In the genomic region with DNA sequence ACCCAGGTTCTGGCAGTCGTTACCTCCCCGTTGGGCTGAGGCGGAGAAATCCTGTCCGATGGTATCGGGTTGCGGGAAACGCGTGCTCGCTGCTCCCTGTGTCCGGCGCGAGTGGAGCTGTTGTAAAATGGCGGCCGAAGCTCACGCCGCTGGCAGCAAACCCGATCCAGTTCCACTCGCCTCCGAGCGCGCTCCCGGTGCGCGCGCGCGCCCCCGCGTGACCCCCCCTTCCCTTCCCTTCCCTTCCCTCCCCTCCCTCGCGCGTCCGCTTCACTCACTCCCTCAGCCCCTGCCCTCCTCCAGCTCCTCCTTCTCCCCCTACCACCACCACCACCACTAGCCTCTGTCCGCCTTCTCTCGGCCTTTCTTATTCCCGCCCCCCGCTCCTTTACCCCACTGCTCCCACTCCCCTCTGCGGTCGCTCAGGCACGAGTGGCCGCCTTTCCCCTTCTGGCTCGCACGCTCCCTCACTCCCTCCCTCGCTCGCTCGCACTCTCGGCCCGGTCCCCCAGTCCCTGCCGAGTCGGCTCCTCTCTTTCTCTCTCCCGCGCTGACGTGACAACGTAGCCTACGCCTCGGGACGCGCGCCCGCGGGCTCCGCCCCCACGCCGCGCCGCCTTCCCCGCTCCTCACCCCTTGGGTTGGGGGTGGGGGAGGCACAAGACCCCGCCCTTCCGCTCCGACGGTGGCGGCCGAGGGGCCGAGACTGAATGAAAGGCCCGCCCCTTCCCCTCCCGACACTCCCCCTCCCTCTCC, we compare ENCODE assay signal across 8 cellular contexts. TPM values are rescaled to one million over a fixed set of nuclear protein-coding genes. Genes with fewer than 3 reads are reported as not detected.
A peak's percentile ranks its signal among the peaks of the same experiment; 100 is the strongest.
DNase-seq lines count a peak whose midpoint lies in the region; ATAC-seq and TF ChIP-seq lines count a peak whose summit lies in the region.

A gene (minus strand): TSS at position 113 of the 756 bp plus-strand sequence. CDS start 1,447 bp downstream, outside the sequence.

- peak within 1 kb of the TSS; percentile 99 for H3K27ac ChIP-seq in cardiac muscle cell
- H3K27ac ChIP-seq in trophoblast cell (ENCODE audit: low read depth, low read length), result peak within 1 kb of the TSS; percentile 100
- peak within 1 kb of the TSS; percentile 90 to 99 (median 98) for H3K27ac ChIP-seq in tibial nerve

- no peak for TF ChIP-seq CTCF in GM13976 (IDR thresholded peaks at IDR 0.05; ENCODE audit: borderline replicate concordance, control extremely low read depth, extremely low read depth, insufficient read depth, missing control alignments)
- TF ChIP-seq CTCF in cardiac muscle cell (IDR thresholded peaks at IDR 0.05; ENCODE audit: low read depth, low read length), result no peak
- TF ChIP-seq CTCF in tibial nerve (IDR thresholded peaks at IDR 0.05), result peak in 1 of 5 experiments; percentile 10

- in situ Hi-C loops in GM13976 (cut with MboI; ENCODE audit: low sequenced_read_pairs, unreplicated experiment), result loop anchor here (5.0 kb wide), 1 partner anchor 34 kb away; no protein-coding TSS in a partner anchor

- no peaks in the 10 kb centered on the region for H3K27me3 ChIP-seq in adipocyte (replicated peaks; ENCODE audit: control insufficient read depth, insufficient read depth, low read length)
- H3K27me3 ChIP-seq in cardiac muscle cell, result no peaks in the 10 kb centered on the region
- H3K27me3 ChIP-seq in trophoblast cell (ENCODE audit: insufficient read depth, low read length), result no peaks in the 10 kb centered on the region
- no peaks in the 10 kb centered on the region for H3K27me3 ChIP-seq in tibial nerve

- peaks cover 19% of the 10 kb centered on the region for H3K79me1 ChIP-seq in trophoblast cell (ENCODE audit: low read length)

- H2AFZ ChIP-seq in trophoblast cell (ENCODE audit: insufficient read depth, low read length, poor library complexity), result peak within 1 kb of the TSS; percentile 95

- H3K36me3 ChIP-seq in adipocyte (ENCODE audit: control insufficient read depth, insufficient read depth, low read length, severe bottlenecking) (peaks cover 22% of the 10 kb centered on the region), cardiac muscle cell (peaks cover 26% of the 10 kb centered on the region), trophoblast cell (ENCODE audit: control insufficient read depth in 1 of 2, insufficient read depth in 2 of 2, low read length in 2 of 2) (peaks cover 5 to 6% of the 10 kb centered on the region in 2 experiments), tibial nerve (peaks cover 0 to 20% (median 5%) of the 10 kb centered on the region in 3 donors)

- DNase-seq in GM13976 (ENCODE audit: low spot score), result peak; percentile 93
- DNase-seq in NCI-H1436 treated with DMSO at 0.1 percent for 48 hours (lab: John Stamatoyannopoulos, UW), result peak; percentile 88
- DNase-seq in T follicular helper cell (ENCODE audit: low read depth), result peak; percentile 97
- peak; percentile 100 for DNase-seq in adipocyte (ENCODE audit: low read depth)
- peak; percentile 99 to 100 for DNase-seq in cardiac muscle cell (ENCODE audit: low read depth in 1 of 2, low spot score in 1 of 2)
- DNase-seq in trophoblast cell, result peak; percentile 98 to 99
- peak; percentile 97 for DNase-seq in tibial nerve (ENCODE audit: low spot score in 2 of 2)

- H3K4me2 ChIP-seq in trophoblast cell (ENCODE audit: low read length), result peak within 1 kb of the TSS; percentile 66

- H2AK5ac ChIP-seq in trophoblast cell (ENCODE audit: low read length), result peak within 1 kb of the TSS; percentile 100

- no peaks in the 10 kb centered on the region for H3K9me3 ChIP-seq in adipocyte (ENCODE audit: control insufficient read depth, low read length)
- no peaks in the 10 kb centered on the region for H3K9me3 ChIP-seq in cardiac muscle cell (ENCODE audit: low read depth)
- H3K9me3 ChIP-seq in trophoblast cell (ENCODE audit: insufficient read depth, low read depth, low read length), result peaks cover 2% of the 10 kb centered on the region
- H3K9me3 ChIP-seq in tibial nerve, result no peaks in the 10 kb centered on the region

- peak within 1 kb of the TSS; percentile 100 for H3K4ac ChIP-seq in trophoblast cell (ENCODE audit: low read depth, low read length)

- H2BK12ac ChIP-seq in trophoblast cell (ENCODE audit: low read length), result peak within 1 kb of the TSS; percentile 41

- H4K12ac ChIP-seq in trophoblast cell (ENCODE audit: low read depth, low read length), result peak within 1 kb of the TSS; percentile 100

- H3K9ac ChIP-seq in adipocyte (ENCODE audit: low read length) (peak within 1 kb of the TSS; percentile 100), trophoblast cell (ENCODE audit: low read length) (peak within 1 kb of the TSS; percentile 96)

- H3K18ac ChIP-seq in trophoblast cell (ENCODE audit: low read length), result peak within 1 kb of the TSS; percentile 100

- H2BK120ac ChIP-seq in trophoblast cell (ENCODE audit: insufficient read depth, low read length, poor library complexity), result peak within 1 kb of the TSS; percentile 100

- H3K14ac ChIP-seq in trophoblast cell (ENCODE audit: low read length), result peak within 1 kb of the TSS; percentile 100

- peak within 1 kb of the TSS; percentile 100 for H2BK5ac ChIP-seq in trophoblast cell (ENCODE audit: low read depth, low read length, poor library complexity)

- H4K8ac ChIP-seq in trophoblast cell (ENCODE audit: low read depth, low read length), result peak within 1 kb of the TSS; percentile 99

- H3K79me2 ChIP-seq in trophoblast cell (ENCODE audit: control insufficient read depth, insufficient read depth, low read length, poor library complexity), result peaks cover 26% of the 10 kb centered on the region

- ATAC-seq in HG02852 (IDR thresholded peaks at IDR 0.05; ENCODE audit: unreplicated experiment), result peak; percentile 72

- peaks cover 33% of the 10 kb centered on the region for H3K4me1 ChIP-seq in adipocyte (ENCODE audit: control insufficient read depth, insufficient read depth, low read length)
- H3K4me1 ChIP-seq in cardiac muscle cell (ENCODE audit: low read depth), result peaks cover 20% of the 10 kb centered on the region
- no peaks in the 10 kb centered on the region for H3K4me1 ChIP-seq in trophoblast cell (ENCODE audit: control insufficient read depth in 1 of 2, insufficient read depth in 2 of 2, low read length in 2 of 2)
- peaks cover 0 to 50% (median 21%) of the 10 kb centered on the region in 4 donors for H3K4me1 ChIP-seq in tibial nerve

- no CpG with 5 or more reads among the region's 76 CpGs for WGBS in trophoblast cell (ENCODE audit: extremely low coverage, insufficient coverage, insufficient read length)
- WGBS in tibial nerve, 2 donors, result 1% methylated on average over 61 to 69 of the region's 76 CpGs

- H4K91ac ChIP-seq in trophoblast cell (ENCODE audit: low read depth, low read length), result peak within 1 kb of the TSS; percentile 99

- no peak within 1 kb of the TSS for H3K23ac ChIP-seq in trophoblast cell (ENCODE audit: low read length)

- peak; percentile 88 to 96 for TF ChIP-seq POLR2A in tibial nerve (IDR thresholded peaks at IDR 0.05)

- TF ChIP-seq EP300 in tibial nerve (IDR thresholded peaks at IDR 0.05), result peak; percentile 66 to 98

- H3K4me3 ChIP-seq in adipocyte (ENCODE audit: low read length) (peak within 1 kb of the TSS; percentile 91), cardiac muscle cell (peak within 1 kb of the TSS; percentile 76), trophoblast cell (ENCODE audit: low read depth, low read length) (peak within 1 kb of the TSS; percentile 100), tibial nerve (peak within 1 kb of the TSS; percentile 93 to 99 (median 96))

RNA-seq across cellular contexts. Expression of the gene that starts here (rescaled TPM):
- 28.5 and 40.7 TPM in 2 replicates for total RNA-seq in cardiac muscle cell
- polyA plus RNA-seq in cardiac muscle cell, result 45.9 and 48.8 TPM in 2 replicates
- 118 and 119 TPM in 2 replicates for polyA plus RNA-seq in trophoblast cell (2013)
- 10 to 100 TPM; 51.5 to 64.7 (median 53.2) TPM for total RNA-seq in tibial nerve

Comparison
In these comparisons a context has a peak if more than half of its experiments do, and no peak if none do; other contexts are left out.
1. Peak in every context shown above with its lines: DNase-seq, ATAC-seq, H3K4me3 ChIP-seq and H3K27ac ChIP-seq.